In genomic region chr10:17006631-17007161, GRCh38 we compare ENCODE assay signal across 13 cellular contexts.
DNase-seq lines count a peak whose midpoint lies in the region; ATAC-seq and TF ChIP-seq lines count a peak whose summit lies in the region.
"Had no signal": no experiment of that assay in that cellular context is flagged by ENCODE, and none has a peak within 500 bp of the region (broad histone marks: within the 10 kb centered on the region; RNA-seq: fewer than 3 reads in every experiment).

No MANE protein-coding gene starts in this region.

- peak; percentile 43 for DNase-seq in ELF-1 (ENCODE audit: low read depth, low spot score)
- DNase-seq in adrenal gland: peak in 6 of 7 donors; percentile 33 to 69 (median 52)
- DNase-seq in left cardiac atrium: peak; percentile 50
- DNase-seq in sigmoid colon: no peak
- no peak for DNase-seq in KBM-7
- DNase-seq in NCI-H82 (lab: John Stamatoyannopoulos, UW): no peak
- DNase-seq in stimulated activated CD8-positive, alpha-beta memory T cell treated with anti-CD3 and anti-CD28 coated beads, Interleukin-4, amount 100 ng/mL, for 48 hours: no peak
- DNase-seq in mucosa of gallbladder (ENCODE audit: low spot score): no peak
- DNase-seq: activated T-cell treated with anti-CD3 and anti-CD28 coated beads, Interleukin-2, amount 50 U/mL, for 48 hours; NCI-H146 had no signal

- intact Hi-C loops in adrenal gland (cut with DNase I) (no loop called here), left cardiac atrium (cut with DNase I) (loop anchor here in 1 of 2 donors (10.0 kb wide), 1 partner anchor 218 kb away; the partner anchor contains the start of gene VIM), sigmoid colon (cut with DNase I) (no loop called here)

- peaks cover 18 to 32% of the 10 kb centered on the region in 2 donors for H3K4me1 ChIP-seq in adrenal gland (replicated peaks in 1 of 2)
- peaks cover 0 to 17% (median 8%) of the 10 kb centered on the region in 4 donors for H3K4me1 ChIP-seq in sigmoid colon

- no peak for TF ChIP-seq EP300 in sigmoid colon (IDR thresholded peaks at IDR 0.05)

- in situ Hi-C loops in KBM-7 (cut with MboI; ENCODE audit: low pct_unique_long_range_greater_than_20kb, low sequenced_read_pairs): no loop called here

- 32 to 45% (median 40%) methylated on average over 8 of the region's 8 CpGs for WGBS in adrenal gland, 4 donors
- WGBS in sigmoid colon, 2 donors: 48 to 72% methylated on average over 8 of the region's 8 CpGs

- H3K27me3 ChIP-seq in adrenal gland (no peaks in the 10 kb centered on the region), sigmoid colon (no peaks in the 10 kb centered on the region)
- H3K27me3 ChIP-seq: BLaER1, hepatocyte had no signal

- H3K36me3 ChIP-seq in adrenal gland (replicated peaks in 1 of 2) (no peaks in the 10 kb centered on the region), sigmoid colon (no peaks in the 10 kb centered on the region)
- H3K36me3 ChIP-seq: BLaER1 had no signal

- no peak overlapping the region for H3K4me3 ChIP-seq in adrenal gland
- H3K4me3 ChIP-seq in sigmoid colon: no peak overlapping the region
- H3K4me3 ChIP-seq: BLaER1, hepatocyte had no signal

- H3K9me3 ChIP-seq in adrenal gland (replicated peaks in 1 of 3): no peaks in the 10 kb centered on the region
- no peaks in the 10 kb centered on the region for H3K9me3 ChIP-seq in sigmoid colon

- TF ChIP-seq POLR2A in adrenal gland (IDR thresholded peaks at IDR 0.05) (no peak), sigmoid colon (IDR thresholded peaks at IDR 0.05) (no peak)

- ATAC-seq in left cardiac atrium: peak; percentile 9 to 35
- ATAC-seq: WTC11 had no signal

- H3K27ac ChIP-seq in adrenal gland: peak overlapping the region in 2 of 5 donors; percentile 21 to 38
- H3K27ac ChIP-seq in sigmoid colon: peak overlapping the region; percentile 64 to 67 (median 65)
- H3K27ac ChIP-seq: BLaER1, hepatocyte had no signal

- TF ChIP-seq CTCF in adrenal gland (IDR thresholded peaks at IDR 0.05) (no peak), sigmoid colon (IDR thresholded peaks at IDR 0.05) (no peak)

Comparison
In these comparisons a context has a peak if more than half of its experiments do, and no peak if none do; other contexts are left out.
1. DNase-seq: peak in ELF-1 (single experiment), adrenal gland (6 of 7) and left cardiac atrium (single experiment); none in sigmoid colon (single experiment), KBM-7 (single experiment), NCI-H82 (single experiment), stimulated activated CD8-positive, alpha-beta memory T cell treated with anti-CD3 and anti-CD28 coated beads, Interleukin-4, amount 100 ng/mL, for 48 hours (single experiment) and mucosa of gallbladder (single experiment).